In the genomic region with DNA sequence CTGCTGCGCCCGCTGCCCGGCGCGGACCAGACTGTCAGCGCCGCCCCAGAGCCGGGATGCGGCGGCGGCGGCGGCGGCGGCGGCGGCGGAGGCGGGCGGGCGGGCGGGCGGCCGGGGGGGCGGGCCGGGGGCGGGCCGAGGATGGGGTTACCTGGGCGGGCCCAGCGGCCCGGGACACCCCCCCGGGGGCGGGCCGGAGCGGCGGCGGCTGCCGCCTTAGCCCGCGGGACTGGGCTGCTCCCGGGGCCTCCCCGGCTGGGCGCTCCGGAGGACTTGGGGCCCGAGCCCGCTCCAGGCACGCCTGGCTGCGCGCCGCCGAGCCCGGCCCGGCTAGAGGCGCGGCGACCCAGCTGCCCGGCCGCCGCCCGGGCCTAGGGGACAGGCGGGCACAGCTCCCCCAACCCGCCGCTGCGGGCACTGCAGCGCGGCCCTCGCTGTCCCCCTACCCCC, we compare ENCODE assay signal across 8 cellular contexts. TPM values are rescaled to one million over a fixed set of nuclear protein-coding genes. Genes with fewer than 3 reads are reported as not detected.
A peak's percentile ranks its signal among the peaks of the same experiment; 100 is the strongest.
DNase-seq lines count a peak whose midpoint lies in the region; ATAC-seq, FAIRE-seq and TF ChIP-seq lines count a peak whose summit lies in the region.

TSS of gene WNT4 (minus strand) at position 33 of the 450 bp plus-strand sequence. CDS start 175 bp downstream, outside the sequence.

- H3K4me3 ChIP-seq in astrocyte (ENCODE audit: insufficient read depth, low read depth, low read length): peak within 1 kb of the TSS; percentile 17
- H3K4me3 ChIP-seq in iPS-20b (ENCODE audit: low read length): peak within 1 kb of the TSS; percentile 62
- peak within 1 kb of the TSS; percentile 19 to 65 for H3K4me3 ChIP-seq in small intestine (ENCODE audit: low read depth in 1 of 2, low read length in 2 of 2)

- TF ChIP-seq CTCF in astrocyte (IDR thresholded peaks at IDR 0.05; ENCODE audit: insufficient read depth, low read depth, low read length): no peak

- H3K9ac ChIP-seq in astrocyte (ENCODE audit: low read length) (no peak within 1 kb of the TSS), iPS-20b (ENCODE audit: low read depth, low read length) (peak within 1 kb of the TSS; percentile 37; the same call in 1 of the 2 replicates)

- H3K4me1 ChIP-seq in astrocyte (ENCODE audit: insufficient read depth, low read length) (peaks cover 12% of the 10 kb centered on the region), iPS-20b (ENCODE audit: insufficient read depth, low read length) (peaks cover 14% of the 10 kb centered on the region), small intestine (ENCODE audit: control insufficient read depth in 2 of 2, insufficient read depth in 1 of 2, low read depth in 1 of 2, low read length in 1 of 2) (no peaks in the 10 kb centered on the region)

- H3K79me2 ChIP-seq in astrocyte (ENCODE audit: insufficient read depth, low read length): no peaks in the 10 kb centered on the region

- peaks cover 12% of the 10 kb centered on the region for H3K4me1 Mint-ChIP-seq in astrocyte (ENCODE audit: low read depth, unreplicated experiment)

- peaks cover 10% of the 10 kb centered on the region for H3K36me3 Mint-ChIP-seq in astrocyte (ENCODE audit: low read depth, unreplicated experiment)

- H3K9me3 Mint-ChIP-seq in astrocyte (ENCODE audit: unreplicated experiment): no peaks in the 10 kb centered on the region

- peaks cover 43% of the 10 kb centered on the region for H4K20me1 ChIP-seq in astrocyte (ENCODE audit: insufficient read depth, low read length)

- no peak for FAIRE-seq in astrocyte (lab: Jason Lieb, UNC)
- no peak for FAIRE-seq in small intestine (lab: Jason Lieb, UNC)

- H3K27ac ChIP-seq in astrocyte (ENCODE audit: low read depth, low read length) (no peak within 1 kb of the TSS), iPS-20b (ENCODE audit: low read length) (no peak within 1 kb of the TSS), small intestine (ENCODE audit: low read depth in 1 of 2, low read length in 1 of 2) (no peak within 1 kb of the TSS)

- H3K27me3 Mint-ChIP-seq in astrocyte (ENCODE audit: low read depth, unreplicated experiment): peaks cover 45% of the 10 kb centered on the region

- H3K9me3 ChIP-seq in astrocyte (ENCODE audit: insufficient read depth, low read depth, low read length) (no peaks in the 10 kb centered on the region), iPS-20b (ENCODE audit: insufficient read depth, low read depth, low read length) (no peaks in the 10 kb centered on the region), small intestine (ENCODE audit: control insufficient read depth, low read depth) (no peaks in the 10 kb centered on the region)

- H2AFZ ChIP-seq in astrocyte (ENCODE audit: low read depth, low read length): no peak within 1 kb of the TSS

- peak within 1 kb of the TSS; percentile 77 for H3K4me2 ChIP-seq in astrocyte (ENCODE audit: low read length)

- H3K36me3 ChIP-seq in astrocyte (ENCODE audit: insufficient read depth, low read length) (no peaks in the 10 kb centered on the region), iPS-20b (ENCODE audit: insufficient read depth, low read depth, low read length) (no peaks in the 10 kb centered on the region), small intestine (ENCODE audit: control insufficient read depth in 2 of 2, insufficient read depth in 2 of 2, low read length in 2 of 2) (no peaks in the 10 kb centered on the region)

- H3K4me3 Mint-ChIP-seq in astrocyte (ENCODE audit: unreplicated experiment): peak within 1 kb of the TSS; percentile 76

- DNase-seq in activated T-cell treated with anti-CD3 and anti-CD28 coated beads, Interleukin-2, amount 50 U/mL, for 1 hour: peak; percentile 49
- DNase-seq in activated T-cell treated with anti-CD3 and anti-CD28 coated beads for 4 hours: no peak
- peak; percentile 46 for DNase-seq in NCI-H226
- peak; percentile 4 for DNase-seq in astrocyte (ENCODE audit: low read depth)
- no peak for DNase-seq in small intestine
- DNase-seq in stimulated activated naive CD4-positive, alpha-beta T cell treated with Interleukin-2 at 50 U/mL for 16 hours (lab: John Stamatoyannopoulos, UW): no peak

- H3K27me3 ChIP-seq in astrocyte (ENCODE audit: insufficient read depth, low read length) (peaks cover 57% of the 10 kb centered on the region), iPS-20b (ENCODE audit: insufficient read depth, low read length) (peaks cover 65% of the 10 kb centered on the region), small intestine (ENCODE audit: control insufficient read depth in 2 of 2, insufficient read depth in 2 of 2, low read length in 2 of 2) (peaks cover 0 to 4% of the 10 kb centered on the region in 2 donors)

- ATAC-seq in HG02763 (IDR thresholded peaks at IDR 0.05; ENCODE audit: unreplicated experiment): no peak

- WGBS in small intestine, 3 donors: 0% methylated on average over 12 to 67 of the region's 67 CpGs

- no peak within 1 kb of the TSS for H3K27ac Mint-ChIP-seq in astrocyte (ENCODE audit: unreplicated experiment)

RNA-seq across cellular contexts. Expression of gene WNT4, which starts in this region (rescaled TPM):
- 0.91 and 1.2 TPM in 2 replicates for total RNA-seq in astrocyte
- polyA plus RNA-seq in small intestine: 1 to 10 TPM in 1 of 3 donors, under 1 TPM in 1, not detected in 1; 0.81 to 1.3 TPM

Comparison
In these comparisons a context has a peak if more than half of its experiments do, and no peak if none do; other contexts are left out.
1. DNase-seq: peak in activated T-cell treated with anti-CD3 and anti-CD28 coated beads, Interleukin-2, amount 50 U/mL, for 1 hour (single experiment), NCI-H226 (single experiment) and astrocyte (single experiment); none in activated T-cell treated with anti-CD3 and anti-CD28 coated beads for 4 hours (single experiment), small intestine (single experiment) and stimulated activated naive CD4-positive, alpha-beta T cell treated with Interleukin-2 at 50 U/mL for 16 hours (single experiment).
2. Peak in every context shown above with its lines, with median percentiles within 50 percentile points of each other: H3K4me3 ChIP-seq.